In genomic region chr17:36190008-36190407, GRCh38 we compare ENCODE assay signal across 11 cellular contexts. TPM values are rescaled to one million over a fixed set of nuclear protein-coding genes. Genes with fewer than 3 reads are reported as not detected.
DNase-seq lines count a peak whose midpoint lies in the region; ATAC-seq and TF ChIP-seq lines count a peak whose summit lies in the region.
"Not testable (repeated sequence)": the region's sequence is repeated elsewhere in the genome, so short reads cannot be mapped to it uniquely, and the experiment has no call there.
"Had no signal": no experiment of that assay in that cellular context is flagged by ENCODE, and none has a peak within 500 bp of the region (broad histone marks: within the 10 kb centered on the region; RNA-seq: fewer than 3 reads in every experiment).

No MANE protein-coding gene starts in this region.

- ATAC-seq in activated CD8-positive, alpha-beta T cell treated with anti-CD3 and anti-CD28 coated beads for 36 hours: not testable (repeated sequence)

- H3K27me3 Mint-ChIP-seq in CD8-positive, alpha-beta memory T cell: peaks cover 0 to 11% of the 10 kb centered on the region in 2 donors
- not testable (repeated sequence) for H3K27me3 Mint-ChIP-seq in activated CD8-positive, alpha-beta T cell treated with anti-CD3 and anti-CD28 coated beads for 36 hours; dendritic cell treated with granulocyte-macrophage colony-stimulating factor and Interleukin-4, amounts not matched to agents 40 ng/mL and 50 ng/mL, for 4 days; glutamatergic neuron (ENCODE audit: unreplicated experiment)

- H3K9me3 Mint-ChIP-seq in CD8-positive, alpha-beta memory T cell; activated CD8-positive, alpha-beta T cell treated with anti-CD3 and anti-CD28 coated beads for 36 hours; dendritic cell treated with granulocyte-macrophage colony-stimulating factor and Interleukin-4, amounts not matched to agents 40 ng/mL and 50 ng/mL, for 4 days; glutamatergic neuron (ENCODE audit: unreplicated experiment): not testable (repeated sequence)

- H3K36me3 Mint-ChIP-seq in CD8-positive, alpha-beta memory T cell: peaks cover 0 to 39% (median 1%) of the 10 kb centered on the region in 3 donors
- H3K36me3 Mint-ChIP-seq in activated CD8-positive, alpha-beta T cell treated with anti-CD3 and anti-CD28 coated beads for 36 hours (ENCODE audit: low read depth); glutamatergic neuron (ENCODE audit: unreplicated experiment): not testable (repeated sequence)
- H3K36me3 Mint-ChIP-seq in dendritic cell treated with granulocyte-macrophage colony-stimulating factor and Interleukin-4, amounts not matched to agents 40 ng/mL and 50 ng/mL, for 4 days (ENCODE audit: low read depth): peaks cover 17% of the 10 kb centered on the region

- intact Hi-C loops in activated CD8-positive, alpha-beta T cell treated with anti-CD3 and anti-CD28 coated beads for 36 hours (cut with micrococcal nuclease): loop anchor here (10.0 kb wide), 1 partner anchor 95 kb away; the partner anchor contains the start of gene CCL3
- intact Hi-C loops in dendritic cell treated with granulocyte-macrophage colony-stimulating factor and Interleukin-4, amounts not matched to agents 40 ng/mL and 50 ng/mL, for 4 days (cut with micrococcal nuclease): not testable (repeated sequence)

- peak overlapping the region in 6 of 7 donors; percentile 28 to 91 (median 64) for H3K4me3 Mint-ChIP-seq in CD8-positive, alpha-beta memory T cell
- H3K4me3 Mint-ChIP-seq in activated CD8-positive, alpha-beta T cell treated with anti-CD3 and anti-CD28 coated beads for 36 hours; dendritic cell treated with granulocyte-macrophage colony-stimulating factor and Interleukin-4, amounts not matched to agents 40 ng/mL and 50 ng/mL, for 4 days; glutamatergic neuron (ENCODE audit: unreplicated experiment): not testable (repeated sequence)

- not testable (repeated sequence) for H2AFZ ChIP-seq in MM.1S (ENCODE audit: low read length)

- peaks cover 77% of the 10 kb centered on the region for H3F3A ChIP-seq in MM.1S (ENCODE audit: insufficient read depth, low read length)

- DNase-seq in AML-193 (lab: John Stamatoyannopoulos, UW) (peak; percentile 64 to 79), MM.1S (peak; percentile 87)
- DNase-seq in CD8-positive, alpha-beta memory T cell; activated CD8-positive, alpha-beta T cell treated with anti-CD3 and anti-CD28 coated beads for 36 hours; glutamatergic neuron: not testable (repeated sequence)

- not testable (repeated sequence) for H3K27ac ChIP-seq in CD8-positive, alpha-beta memory T cell (ENCODE audit: low read depth, low read length)
- H3K27ac ChIP-seq in MM.1S (ENCODE audit: low read length) (peak overlapping the region; percentile 80), neutrophil (peak overlapping the region; percentile 93)

- not testable (repeated sequence) for H3K79me2 ChIP-seq in MM.1S (ENCODE audit: low read length)

- H3K27ac Mint-ChIP-seq in CD8-positive, alpha-beta memory T cell: peak overlapping the region; percentile 82 to 98 (median 92)
- peak overlapping the region; percentile 80 for H3K27ac Mint-ChIP-seq in activated CD8-positive, alpha-beta T cell treated with anti-CD3 and anti-CD28 coated beads for 36 hours
- peak overlapping the region; percentile 89 for H3K27ac Mint-ChIP-seq in dendritic cell treated with granulocyte-macrophage colony-stimulating factor and Interleukin-4, amounts not matched to agents 40 ng/mL and 50 ng/mL, for 4 days
- peak overlapping the region; percentile 19 for H3K27ac Mint-ChIP-seq in glutamatergic neuron (ENCODE audit: unreplicated experiment)

- peaks cover 53 to 96% (median 90%) of the 10 kb centered on the region in 3 donors for H3K4me1 Mint-ChIP-seq in CD8-positive, alpha-beta memory T cell
- peaks cover 47% of the 10 kb centered on the region for H3K4me1 Mint-ChIP-seq in activated CD8-positive, alpha-beta T cell treated with anti-CD3 and anti-CD28 coated beads for 36 hours (ENCODE audit: low read depth)
- H3K4me1 Mint-ChIP-seq in dendritic cell treated with granulocyte-macrophage colony-stimulating factor and Interleukin-4, amounts not matched to agents 40 ng/mL and 50 ng/mL, for 4 days (ENCODE audit: low read depth): peaks cover 82% of the 10 kb centered on the region
- peaks cover 36% of the 10 kb centered on the region for H3K4me1 Mint-ChIP-seq in glutamatergic neuron (ENCODE audit: low read depth, unreplicated experiment)

- H3K9me3 ChIP-seq in CD8-positive, alpha-beta memory T cell (ENCODE audit: low read length); MM.1S (replicated peaks; ENCODE audit: insufficient read depth, low read length); neutrophil: not testable (repeated sequence)

- CTCF ChIA-PET in CD8-positive, alpha-beta memory T cell (lab: Charles Lee); activated CD8-positive, alpha-beta T cell treated with anti-CD3 and anti-CD28 coated beads for 36 hours (lab: Charles Lee): not testable (repeated sequence)

- H3K9ac ChIP-seq in MM.1S (ENCODE audit: low read length): peak overlapping the region; percentile 43

- not testable (repeated sequence) for H3K36me3 ChIP-seq in CD8-positive, alpha-beta memory T cell (ENCODE audit: insufficient read depth, low read length); MM.1S (replicated peaks; ENCODE audit: insufficient read depth, low read length); neutrophil

- H3K4me2 ChIP-seq in MM.1S (ENCODE audit: low read depth, low read length): peak overlapping the region; percentile 44

- H3K9me2 ChIP-seq in MM.1S (replicated peaks; ENCODE audit: insufficient read depth, low read length): not testable (repeated sequence)

- H3K4me1 ChIP-seq in CD8-positive, alpha-beta memory T cell (ENCODE audit: insufficient read depth, low read length): peaks cover 35% of the 10 kb centered on the region
- H3K4me1 ChIP-seq in MM.1S (ENCODE audit: low read length) (peaks cover 74% of the 10 kb centered on the region), neutrophil (ENCODE audit: control insufficient read depth in 1 of 2, insufficient read depth in 1 of 2, low read depth in 1 of 2, low read length in 1 of 2) (peaks cover 75 to 91% of the 10 kb centered on the region in 2 experiments)

- not testable (repeated sequence) for H3K4me3 ChIP-seq in CD8-positive, alpha-beta memory T cell (ENCODE audit: low read length); MM.1S (ENCODE audit: low read length)
- peak overlapping the region in 1 of 2 experiments; percentile 51 for H3K4me3 ChIP-seq in neutrophil (ENCODE audit: low read depth in 1 of 2, low read length in 1 of 2)

- POLR2A ChIA-PET in CD8-positive, alpha-beta memory T cell (lab: Charles Lee); activated CD8-positive, alpha-beta T cell treated with anti-CD3 and anti-CD28 coated beads for 36 hours (lab: Charles Lee): not testable (repeated sequence)

- H3K27me3 ChIP-seq in CD8-positive, alpha-beta memory T cell (ENCODE audit: insufficient read depth, low read length, poor library complexity, severe bottlenecking); MM.1S (replicated peaks; ENCODE audit: insufficient read depth, low read length); neutrophil: not testable (repeated sequence)

- not testable (repeated sequence) for H4K20me1 ChIP-seq in MM.1S (ENCODE audit: insufficient read depth, low read length)

- TF ChIP-seq CTCF in MM.1S (IDR thresholded peaks at IDR 0.05; ENCODE audit: low read length); activated CD8-positive, alpha-beta T cell treated with anti-CD3 and anti-CD28 coated beads for 36 hours (IDR thresholded peaks at IDR 0.05); glutamatergic neuron (IDR thresholded peaks at IDR 0.05; ENCODE audit: partially characterized antibody, unreplicated experiment); neutrophil (IDR thresholded peaks at IDR 0.05): not testable (repeated sequence)

RNA-seq across cellular contexts. Expression of gene CCL3L1, which starts 6.5 kb away (rescaled TPM):
- 100 to 1,000 TPM; 138 to 164 TPM for total RNA-seq in CD8-positive, alpha-beta memory T cell
- 2.9 TPM for polyA plus RNA-seq in CD8-positive, alpha-beta memory T cell
- 10 to 100 TPM; 33.8 to 35.1 TPM for total RNA-seq in activated CD8-positive, alpha-beta T cell treated with anti-CD3 and anti-CD28 coated beads for 36 hours
- total RNA-seq in glutamatergic neuron (ENCODE audit: unreplicated experiment): 6.3 TPM
- total RNA-seq: A673, Caco-2, HT1080 had no signal
- polyA plus RNA-seq: CD4-positive, alpha-beta memory T cell had no signal

RNA-seq across cellular contexts. Expression of gene TBC1D3B, which starts 13.6 kb away (rescaled TPM):
- total RNA-seq in CD8-positive, alpha-beta memory T cell: 1 to 10 TPM; 3.3 to 4.4 TPM
- polyA plus RNA-seq in CD8-positive, alpha-beta memory T cell: 0.49 TPM
- 1 to 10 TPM; 6.6 to 9.0 TPM for total RNA-seq in activated CD8-positive, alpha-beta T cell treated with anti-CD3 and anti-CD28 coated beads for 36 hours
- total RNA-seq in glutamatergic neuron (ENCODE audit: unreplicated experiment): 37.3 TPM
- total RNA-seq: HT1080 had no signal
- polyA plus RNA-seq: CD4-positive, alpha-beta memory T cell had no signal

RNA-seq across cellular contexts. Expression of gene CCL4L2, which starts 20.9 kb away (rescaled TPM):
- total RNA-seq in CD8-positive, alpha-beta memory T cell: 100 to 1,000 TPM; 519 to 562 TPM
- 4.9 TPM for polyA plus RNA-seq in CD8-positive, alpha-beta memory T cell
- total RNA-seq in activated CD8-positive, alpha-beta T cell treated with anti-CD3 and anti-CD28 coated beads for 36 hours: 100 to 1,000 TPM in 1 of 2 experiments, 10 to 100 TPM in 1; 95.1 to 102 TPM
- not detected for total RNA-seq in glutamatergic neuron (ENCODE audit: unreplicated experiment)
- total RNA-seq: A673, Caco-2, HT1080 had no signal
- polyA plus RNA-seq: CD4-positive, alpha-beta memory T cell had no signal

Comparison
In these comparisons a context has a peak if more than half of its experiments do, and no peak if none do; other contexts are left out.
1. H3K27ac Mint-ChIP-seq: peak in every context shown above with its lines; median percentile 92 in CD8-positive, alpha-beta memory T cell; 89 in dendritic cell treated with granulocyte-macrophage colony-stimulating factor and Interleukin-4, amounts not matched to agents 40 ng/mL and 50 ng/mL, for 4 days; 80 in activated CD8-positive, alpha-beta T cell treated with anti-CD3 and anti-CD28 coated beads for 36 hours; 19 in glutamatergic neuron.